In the genomic region with DNA sequence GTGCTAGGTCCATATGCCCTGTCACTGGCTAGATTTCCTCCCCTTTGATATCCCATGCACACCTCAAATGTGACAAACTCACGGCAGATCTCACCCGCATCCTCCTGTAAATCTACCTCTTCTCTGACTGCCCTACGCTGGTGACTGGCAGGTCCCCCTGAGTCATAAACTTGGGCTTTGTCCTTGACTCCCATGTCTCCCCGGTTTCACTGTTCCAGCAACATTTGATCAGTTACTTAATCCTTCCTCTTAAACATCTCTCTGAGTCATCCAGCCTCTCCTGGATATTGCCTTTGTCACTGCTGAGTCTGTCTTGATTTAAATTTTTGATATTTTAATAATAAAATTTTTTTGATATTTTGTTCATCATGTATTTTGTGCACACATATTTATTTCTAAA, we compare ENCODE assay signal across 19 cellular contexts. TPM values are rescaled to one million over a fixed set of nuclear protein-coding genes. Genes with fewer than 3 reads are reported as not detected.
DNase-seq lines count a peak whose midpoint lies in the region; ATAC-seq, FAIRE-seq and TF ChIP-seq lines count a peak whose summit lies in the region.
"Had no signal": no experiment of that assay in that cellular context is flagged by ENCODE, and none has a peak within 500 bp of the region (broad histone marks: within the 10 kb centered on the region; RNA-seq: fewer than 3 reads in every experiment).

No MANE protein-coding gene starts in this region.

- no peak overlapping the region for H3K4me2 ChIP-seq in astrocyte (ENCODE audit: low read length)

- H3K27me3 ChIP-seq in astrocyte (ENCODE audit: insufficient read depth, low read length), result no peaks in the 10 kb centered on the region
- H3K27me3 ChIP-seq in foreskin keratinocyte, result peaks cover 10% of the 10 kb centered on the region
- no peaks in the 10 kb centered on the region for H3K27me3 ChIP-seq in body of pancreas
- H3K27me3 ChIP-seq: testis had no signal

- peak; percentile 75 for ATAC-seq in foreskin keratinocyte
- ATAC-seq in body of pancreas, result no peak
- ATAC-seq in GM18873 (IDR thresholded peaks at IDR 0.05; ENCODE audit: low FRiP score, unreplicated experiment), result no peak
- ATAC-seq: psoas muscle had no signal

- WGBS in body of pancreas, 2 donors, result 75 to 76% methylated on average over 4 of the region's 4 CpGs

- no peaks in the 10 kb centered on the region for H4K20me1 ChIP-seq in astrocyte (ENCODE audit: insufficient read depth, low read length)

- H3K36me3 ChIP-seq in astrocyte (ENCODE audit: insufficient read depth, low read length), result no peaks in the 10 kb centered on the region
- H3K36me3 ChIP-seq in body of pancreas (replicated peaks in 1 of 2; ENCODE audit: insufficient read depth in 1 of 2, low read depth in 2 of 2), result no peaks in the 10 kb centered on the region
- H3K36me3 ChIP-seq: left ventricle myocardium inferior had no signal

- H3K9me3 ChIP-seq in astrocyte (ENCODE audit: insufficient read depth, low read depth, low read length) (no peaks in the 10 kb centered on the region), body of pancreas (no peaks in the 10 kb centered on the region)
- H3K9me3 ChIP-seq: left ventricle myocardium inferior, psoas muscle, testis had no signal

- TF ChIP-seq CTCF in astrocyte (IDR thresholded peaks at IDR 0.05; ENCODE audit: insufficient read depth, low read depth, low read length) (no peak), foreskin keratinocyte (conservative IDR thresholded peaks at IDR 0.05) (no peak), body of pancreas (IDR thresholded peaks at IDR 0.05) (no peak)

- H3K27me3 Mint-ChIP-seq in astrocyte (ENCODE audit: low read depth, unreplicated experiment), result no peaks in the 10 kb centered on the region

- H3K9me3 Mint-ChIP-seq in astrocyte (ENCODE audit: unreplicated experiment), result no peaks in the 10 kb centered on the region
- H3K9me3 Mint-ChIP-seq: activated naive CD4-positive, alpha-beta T cell treated with anti-CD3 and anti-CD28 coated beads, Interleukin-2, amount 50 U/mL, for 24 hours had no signal

- H3K4me1 Mint-ChIP-seq in astrocyte (ENCODE audit: low read depth, unreplicated experiment), result peaks cover 2% of the 10 kb centered on the region
- H3K4me1 Mint-ChIP-seq: activated naive CD4-positive, alpha-beta T cell treated with anti-CD3 and anti-CD28 coated beads, Interleukin-2, amount 50 U/mL, for 24 hours; naive B cell had no signal

- H3K4me3 ChIP-seq in astrocyte (ENCODE audit: insufficient read depth, low read depth, low read length) (no peak overlapping the region), body of pancreas (no peak overlapping the region)
- H3K4me3 ChIP-seq: left ventricle myocardium inferior, psoas muscle, testis had no signal

- no peak overlapping the region for H3K27ac Mint-ChIP-seq in astrocyte (ENCODE audit: unreplicated experiment)
- H3K27ac Mint-ChIP-seq: activated naive CD4-positive, alpha-beta T cell treated with anti-CD3 and anti-CD28 coated beads, Interleukin-2, amount 50 U/mL, for 24 hours; naive B cell had no signal

- H2AFZ ChIP-seq in astrocyte (ENCODE audit: low read depth, low read length), result no peak overlapping the region

- H3K4me3 Mint-ChIP-seq in astrocyte (ENCODE audit: unreplicated experiment), result no peak overlapping the region
- H3K4me3 Mint-ChIP-seq: activated naive CD4-positive, alpha-beta T cell treated with anti-CD3 and anti-CD28 coated beads, Interleukin-2, amount 50 U/mL, for 24 hours; naive B cell had no signal

- intact Hi-C loops in body of pancreas (cut with DNase I), result no loop called here

- H3K9ac ChIP-seq in astrocyte (ENCODE audit: low read length), result no peak overlapping the region

- H3K36me3 Mint-ChIP-seq in astrocyte (ENCODE audit: low read depth, unreplicated experiment), result no peaks in the 10 kb centered on the region
- H3K36me3 Mint-ChIP-seq: activated naive CD4-positive, alpha-beta T cell treated with anti-CD3 and anti-CD28 coated beads, Interleukin-2, amount 50 U/mL, for 24 hours; naive B cell had no signal

- DNase-seq in DMS53 (lab: John Stamatoyannopoulos, UW), result peak; percentile 79
- peak; percentile 83 for DNase-seq in M059J (ENCODE audit: low read depth)
- DNase-seq in astrocyte (ENCODE audit: low read depth), result peak; percentile 25
- DNase-seq in foreskin keratinocyte, result peak; percentile 35 to 63
- DNase-seq in body of pancreas, result no peak
- no peak for DNase-seq in NOMO-1 (lab: John Stamatoyannopoulos, UW; ENCODE audit: unreplicated experiment in 2 of 2)
- no peak for DNase-seq in NCI-H1417 (lab: John Stamatoyannopoulos, UW)
- DNase-seq: C1 segment of cervical spinal cord, left ventricle myocardium inferior, naive B cell, NCI-H1105, NCI-H446, OCI-M1, psoas muscle, testis had no signal

- H3K79me2 ChIP-seq in astrocyte (ENCODE audit: insufficient read depth, low read length), result no peaks in the 10 kb centered on the region

- no peak for TF ChIP-seq POLR2A in body of pancreas (IDR thresholded peaks at IDR 0.05)

- FAIRE-seq in astrocyte (lab: Jason Lieb, UNC), result no peak
- FAIRE-seq: GM12892 had no signal

- no peaks in the 10 kb centered on the region for H3K4me1 ChIP-seq in astrocyte (ENCODE audit: insufficient read depth, low read length)
- H3K4me1 ChIP-seq in foreskin keratinocyte, result no peaks in the 10 kb centered on the region
- H3K4me1 ChIP-seq in body of pancreas, result no peaks in the 10 kb centered on the region
- H3K4me1 ChIP-seq: psoas muscle, testis had no signal

- H3K27ac ChIP-seq in astrocyte (ENCODE audit: low read depth, low read length) (no peak overlapping the region), foreskin keratinocyte (no peak overlapping the region), body of pancreas (no peak overlapping the region)
- H3K27ac ChIP-seq: left ventricle myocardium inferior, psoas muscle, testis had no signal

RNA-seq across cellular contexts. Expression of a gene that starts 26.5 kb away (rescaled TPM):
- not detected in 2 replicates for total RNA-seq in M059J (2014; rRNA removed; shearing (Covaris generic))
- total RNA-seq in astrocyte (not detected in 2 replicates), foreskin keratinocyte (not detected in 2 replicates), body of pancreas (under 1 TPM in 1 of 2 donors, not detected in 1; under 0.01 TPM)
- not detected in 2 replicates for polyA plus RNA-seq in foreskin keratinocyte
- total RNA-seq: psoas muscle; T-helper 1 cell treated with Interleukin-12 subunit alpha and Interleukin-12 subunit beta and Interleukin-4 antibody, amounts not matched to agents 30 ng/mL and 1 ng/mL, for 36 hours had no signal
- polyA plus RNA-seq: psoas muscle had no signal

Comparison
In these comparisons a context has a peak if more than half of its experiments do, and no peak if none do; other contexts are left out.
1. DNase-seq: peak in DMS53 (single experiment), M059J (single experiment), astrocyte (single experiment) and foreskin keratinocyte (2 of 2); none in body of pancreas (0 of 4), NOMO-1 (0 of 2) and NCI-H1417 (0 of 3).